In genomic region chr20:51447097-51447764, GRCh38 we compare ENCODE assay signal across 9 cellular contexts.
DNase-seq lines count a peak whose midpoint lies in the region; ATAC-seq and TF ChIP-seq lines count a peak whose summit lies in the region.
"Had no signal": no experiment of that assay in that cellular context is flagged by ENCODE, and none has a peak within 500 bp of the region (broad histone marks: within the 10 kb centered on the region; RNA-seq: fewer than 3 reads in every experiment).

No MANE protein-coding gene starts in this region.

- TF ChIP-seq CTCF in right lobe of liver (IDR thresholded peaks at IDR 0.05), result no peak
- TF ChIP-seq CTCF in tibial artery (IDR thresholded peaks at IDR 0.05), result no peak

- WGBS in right lobe of liver (ENCODE audit: insufficient coverage, low coverage, low lambda C conversion rate, missing lambda C conversion rate), result 24% methylated on average over 14 of the region's 14 CpGs

- DNase-seq in DMS 273 (lab: John Stamatoyannopoulos, UW; ENCODE audit: unreplicated experiment) (peak; percentile 37), DMS 273 treated with DMSO at 0.1 percent for 48 hours (lab: John Stamatoyannopoulos, UW) (no peak), right lobe of liver (peak in 2 of 3 donors; percentile 40 to 57), tibial artery (peak; percentile 77 to 86), NCI-H510A (lab: John Stamatoyannopoulos, UW) (no peak), NCI-H187 treated with DMSO at 0.1 percent for 48 hours (lab: John Stamatoyannopoulos, UW) (no peak), SKM-1 treated with dmso at 0.1 percent for 144 hours (lab: John Stamatoyannopoulos, UW; ENCODE audit: unreplicated experiment) (no peak)
- no peak for DNase-seq in central memory CD8-positive, alpha-beta T cell (ENCODE audit: low spot score in 2 of 2)

- peaks cover 64% of the 10 kb centered on the region for H3K36me3 Mint-ChIP-seq in central memory CD8-positive, alpha-beta T cell (ENCODE audit: insufficient read depth)

- peaks cover 73% of the 10 kb centered on the region for H3K4me1 Mint-ChIP-seq in central memory CD8-positive, alpha-beta T cell

- H3K27ac ChIP-seq in right lobe of liver, result peak overlapping the region in 2 of 3 donors; percentile 7 to 16
- H3K27ac ChIP-seq in tibial artery, result peak overlapping the region; percentile 51 to 61
- H3K27ac ChIP-seq: 22Rv1 had no signal

- no peaks in the 10 kb centered on the region for H3K9me3 ChIP-seq in right lobe of liver
- H3K9me3 ChIP-seq in tibial artery, result no peaks in the 10 kb centered on the region

- H3K27me3 ChIP-seq in right lobe of liver (no peaks in the 10 kb centered on the region), tibial artery (no peaks in the 10 kb centered on the region)

- no peak overlapping the region for H3K4me3 Mint-ChIP-seq in central memory CD8-positive, alpha-beta T cell

- intact Hi-C loops in right lobe of liver (cut with DNase I) (no loop called here), tibial artery (cut with DNase I; ENCODE audit: low total_unique reads) (no loop called here)

- H3K9me3 Mint-ChIP-seq in central memory CD8-positive, alpha-beta T cell, result no peaks in the 10 kb centered on the region

- H3K4me3 ChIP-seq in right lobe of liver, result no peak overlapping the region
- H3K4me3 ChIP-seq in tibial artery, result peak overlapping the region in 1 of 2 donors; percentile 4

- H3K27me3 Mint-ChIP-seq in central memory CD8-positive, alpha-beta T cell, result no peaks in the 10 kb centered on the region

- H3K36me3 ChIP-seq in right lobe of liver, result no peaks in the 10 kb centered on the region
- peaks cover 0 to 4% (median 0%) of the 10 kb centered on the region in 3 donors for H3K36me3 ChIP-seq in tibial artery

- H3K27ac Mint-ChIP-seq in central memory CD8-positive, alpha-beta T cell (ENCODE audit: low read depth), result peak overlapping the region; percentile 95

- no peak for TF ChIP-seq POLR2A in right lobe of liver (IDR thresholded peaks at IDR 0.05)

- ATAC-seq in central memory CD8-positive, alpha-beta T cell (replicated peaks; ENCODE audit: extremely low read depth, poor library complexity, severe bottlenecking), result no peak
- peak; percentile 41 to 85 (median 63) for ATAC-seq in right lobe of liver

- H3K4me1 ChIP-seq in right lobe of liver (peaks cover 0 to 15% (median 7%) of the 10 kb centered on the region in 4 donors), tibial artery (peaks cover 0 to 40% (median 31%) of the 10 kb centered on the region in 4 donors)

Comparison
In these comparisons a context has a peak if more than half of its experiments do, and no peak if none do; other contexts are left out.
1. DNase-seq: peak in DMS 273 (single experiment), right lobe of liver (2 of 3) and tibial artery (2 of 2); none in DMS 273 treated with DMSO at 0.1 percent for 48 hours (single experiment), central memory CD8-positive, alpha-beta T cell (0 of 2), NCI-H510A (single experiment), NCI-H187 treated with DMSO at 0.1 percent for 48 hours (single experiment) and SKM-1 treated with dmso at 0.1 percent for 144 hours (single experiment).